9 cellular contexts compared by ENCODE assay signal in genomic region chr4:73589261-73589847, GRCh38. TPM values are rescaled to one million over a fixed set of nuclear protein-coding genes. Genes with fewer than 3 reads are reported as not detected.
DNase-seq lines count a peak whose midpoint lies in the region; ATAC-seq lines count a peak whose summit lies in the region.
"Had no signal": no experiment of that assay in that cellular context is flagged by ENCODE, and none has a peak within 500 bp of the region (broad histone marks: within the 10 kb centered on the region; RNA-seq: fewer than 3 reads in every experiment).

No MANE protein-coding gene starts in this region.

- H3K79me1 ChIP-seq in mesenchymal stem cell (replicated peaks; ENCODE audit: low read length, poor library complexity, severe bottlenecking), result no peaks in the 10 kb centered on the region

- H4K8ac ChIP-seq in mesenchymal stem cell (ENCODE audit: low read length), result no peak overlapping the region

- intact Hi-C loops in activated CD4-positive, alpha-beta T cell treated with anti-CD3 and anti-CD28 coated beads for 36 hours (cut with DNase I, micrococcal nuclease), result no loop called here

- H3K27ac Mint-ChIP-seq in activated CD4-positive, alpha-beta T cell treated with anti-CD3 and anti-CD28 coated beads for 36 hours, result no peak overlapping the region
- H3K27ac Mint-ChIP-seq: activated naive CD4-positive, alpha-beta T cell treated with anti-CD3 and anti-CD28 coated beads for 36 hours had no signal

- H3K27me3 Mint-ChIP-seq in activated CD4-positive, alpha-beta T cell treated with anti-CD3 and anti-CD28 coated beads for 36 hours, result no peaks in the 10 kb centered on the region

- H3K27me3 ChIP-seq in mesenchymal stem cell (ENCODE audit: control insufficient read depth in 1 of 2, insufficient read depth in 1 of 2, low read length in 2 of 2) (no peaks in the 10 kb centered on the region), HAP-1 (ENCODE audit: low read depth) (no peaks in the 10 kb centered on the region), H7 (ENCODE audit: control insufficient read depth, insufficient read depth, low read length) (no peaks in the 10 kb centered on the region)

- H2AFZ ChIP-seq in mesenchymal stem cell (ENCODE audit: low read depth, low read length), result no peak overlapping the region

- H3K9me3 Mint-ChIP-seq in activated CD4-positive, alpha-beta T cell treated with anti-CD3 and anti-CD28 coated beads for 36 hours (ENCODE audit: low read depth), result no peaks in the 10 kb centered on the region
- H3K9me3 Mint-ChIP-seq: activated naive CD4-positive, alpha-beta T cell treated with anti-CD3 and anti-CD28 coated beads for 36 hours had no signal

- ATAC-seq in GM18873 (IDR thresholded peaks at IDR 0.05; ENCODE audit: low FRiP score, unreplicated experiment), result peak; percentile 21
- peak; percentile 32 for ATAC-seq in HG02763 (IDR thresholded peaks at IDR 0.05; ENCODE audit: unreplicated experiment)
- no peak for ATAC-seq in activated CD4-positive, alpha-beta T cell treated with anti-CD3 and anti-CD28 coated beads for 36 hours

- H3K36me3 ChIP-seq in mesenchymal stem cell (ENCODE audit: control insufficient read depth in 1 of 2, insufficient read depth in 2 of 2, low read depth in 1 of 2, low read length in 2 of 2), result no peaks in the 10 kb centered on the region
- no peaks in the 10 kb centered on the region for H3K36me3 ChIP-seq in HAP-1 (replicated peaks)
- no peaks in the 10 kb centered on the region for H3K36me3 ChIP-seq in H7 (replicated peaks; ENCODE audit: control insufficient read depth, insufficient read depth, low read length)

- no peak overlapping the region for H2BK15ac ChIP-seq in mesenchymal stem cell (ENCODE audit: low read depth, poor library complexity, severe bottlenecking)

- H3K23ac ChIP-seq in mesenchymal stem cell (ENCODE audit: low read length in 2 of 2), result no peak overlapping the region

- H3K4me2 ChIP-seq in mesenchymal stem cell (ENCODE audit: low read length, poor library complexity, severe bottlenecking), result no peak overlapping the region

- CTCF ChIA-PET in activated CD4-positive, alpha-beta T cell treated with anti-CD3 and anti-CD28 coated beads for 36 hours (lab: Charles Lee), result interaction anchor here (0.5 to 0.9 kb wide), 2 partner anchors 20 to 409 kb away, joined by 3 to 4 read pairs; no protein-coding TSS in a partner anchor

- in situ Hi-C loops in HAP-1 (cut with MboI; ENCODE audit: low sequenced_read_pairs), result no loop called here

- POLR2A ChIA-PET in activated CD4-positive, alpha-beta T cell treated with anti-CD3 and anti-CD28 coated beads for 36 hours (lab: Charles Lee), result no interaction called here

- 71% methylated on average over 3 of the region's 4 CpGs for WGBS in mesenchymal stem cell

- H3K4me1 ChIP-seq in mesenchymal stem cell (ENCODE audit: control insufficient read depth, insufficient read depth, low read depth, low read length) (no peaks in the 10 kb centered on the region), HAP-1 (no peaks in the 10 kb centered on the region)

- H3K4me3 ChIP-seq in mesenchymal stem cell (ENCODE audit: insufficient read depth in 1 of 2, low read depth in 1 of 2, low read length in 2 of 2), result no peak overlapping the region
- H3K4me3 ChIP-seq in HAP-1, result no peak overlapping the region
- no peak overlapping the region for H3K4me3 ChIP-seq in H7 (ENCODE audit: insufficient read depth, low read depth, low read length)

- no peak overlapping the region for H2BK12ac ChIP-seq in mesenchymal stem cell (ENCODE audit: low read length in 2 of 2)

- no peak overlapping the region for H4K91ac ChIP-seq in mesenchymal stem cell (ENCODE audit: low read length)

- no peak overlapping the region for H2BK120ac ChIP-seq in mesenchymal stem cell (ENCODE audit: low read depth, low read length)

- H2AK5ac ChIP-seq in mesenchymal stem cell (ENCODE audit: low read length, severe bottlenecking), result no peak overlapping the region

- H2BK5ac ChIP-seq in mesenchymal stem cell (ENCODE audit: low read depth, low read length, poor library complexity, severe bottlenecking), result no peak overlapping the region

- no peaks in the 10 kb centered on the region for H3K4me1 Mint-ChIP-seq in activated CD4-positive, alpha-beta T cell treated with anti-CD3 and anti-CD28 coated beads for 36 hours

- no peak overlapping the region for H3K14ac ChIP-seq in mesenchymal stem cell (ENCODE audit: low read length in 2 of 2)

- no peak overlapping the region for H3K27ac ChIP-seq in mesenchymal stem cell (ENCODE audit: low read length, poor library complexity, severe bottlenecking)

- peak overlapping the region in 1 of 2 experiments; percentile 34 for H3K18ac ChIP-seq in mesenchymal stem cell (ENCODE audit: low read depth in 1 of 2, low read length in 2 of 2)

- H3K4ac ChIP-seq in mesenchymal stem cell (ENCODE audit: low read depth in 1 of 2, low read length in 2 of 2), result no peak overlapping the region

- peak; percentile 44 for DNase-seq in NCI-H226
- peak; percentile 59 for DNase-seq in mesenchymal stem cell
- DNase-seq in activated CD4-positive, CD25-positive, alpha-beta regulatory T cell (lab: John Stamatoyannopoulos, UW), result no peak
- DNase-seq in HAP-1 (ENCODE audit: low spot score in 2 of 2), result no peak
- no peak for DNase-seq in H7
- no peak for DNase-seq in activated CD4-positive, alpha-beta T cell treated with anti-CD3 and anti-CD28 coated beads for 36 hours
- DNase-seq: activated naive CD4-positive, alpha-beta T cell treated with anti-CD3 and anti-CD28 coated beads for 36 hours had no signal

- H3K9ac ChIP-seq in mesenchymal stem cell (ENCODE audit: low read length), result peak overlapping the region; percentile 15

- H3K4me3 Mint-ChIP-seq in activated CD4-positive, alpha-beta T cell treated with anti-CD3 and anti-CD28 coated beads for 36 hours, result no peak overlapping the region
- H3K4me3 Mint-ChIP-seq: activated naive CD4-positive, alpha-beta T cell treated with anti-CD3 and anti-CD28 coated beads for 36 hours had no signal

- no peaks in the 10 kb centered on the region for H3K36me3 Mint-ChIP-seq in activated CD4-positive, alpha-beta T cell treated with anti-CD3 and anti-CD28 coated beads for 36 hours (ENCODE audit: low read depth)

- H3K9me3 ChIP-seq in mesenchymal stem cell (ENCODE audit: control insufficient read depth, low read length) (no peaks in the 10 kb centered on the region), HAP-1 (no peaks in the 10 kb centered on the region)

RNA-seq across cellular contexts. Expression of gene RASSF6, which starts 30.9 kb away (rescaled TPM):
- 0.52 TPM for polyA plus RNA-seq in mesenchymal stem cell (2013, experiment 1 of 2)
- polyA plus RNA-seq in mesenchymal stem cell (2013, experiment 2 of 2), result 0.40 TPM
- 0.22 and 0.66 TPM in 2 replicates for total RNA-seq in H7 (2014; rRNA removed; shearing (Covaris generic))
- total RNA-seq in activated CD4-positive, alpha-beta T cell treated with anti-CD3 and anti-CD28 coated beads for 36 hours, result under 1 TPM in 1 of 2 experiments, not detected in 1; 0.04 TPM
- total RNA-seq: activated naive CD4-positive, alpha-beta T cell treated with anti-CD3 and anti-CD28 coated beads for 36 hours had no signal

Comparison
In these comparisons a context has a peak if more than half of its experiments do, and no peak if none do; other contexts are left out.
1. DNase-seq: peak in NCI-H226 (single experiment) and mesenchymal stem cell (single experiment); none in activated CD4-positive, CD25-positive, alpha-beta regulatory T cell (0 of 4), HAP-1 (0 of 2), H7 (single experiment) and activated CD4-positive, alpha-beta T cell treated with anti-CD3 and anti-CD28 coated beads for 36 hours (single experiment).